In genomic region chr11:79078999-79079398, GRCh38 we compare ENCODE assay signal across 16 cellular contexts.
DNase-seq lines count a peak whose midpoint lies in the region; ATAC-seq and TF ChIP-seq lines count a peak whose summit lies in the region.
"Had no signal": no experiment of that assay in that cellular context is flagged by ENCODE, and none has a peak within 500 bp of the region (broad histone marks: within the 10 kb centered on the region; RNA-seq: fewer than 3 reads in every experiment).

No MANE protein-coding gene starts in this region.

- no peaks in the 10 kb centered on the region for H3K9me2 ChIP-seq in GM23248 (ENCODE audit: insufficient read depth)

- no peak for ATAC-seq in GM21390 (IDR thresholded peaks at IDR 0.05; ENCODE audit: unreplicated experiment)
- ATAC-seq: activated CD8-positive, alpha-beta memory T cell treated with anti-CD3 and anti-CD28 coated beads, Interleukin-2, amount 10 ng/mL, durations not matched to agents 7 days and 5 days; Panc1 had no signal

- H3K9ac ChIP-seq in trophoblast cell (ENCODE audit: low read length) = no peak overlapping the region
- no peak overlapping the region for H3K9ac ChIP-seq in GM23248
- H3K9ac ChIP-seq: KMS-11 had no signal

- H3K4me1 ChIP-seq in trophoblast cell (ENCODE audit: control insufficient read depth in 1 of 2, insufficient read depth in 2 of 2, low read length in 2 of 2) (peaks cover 21 to 51% of the 10 kb centered on the region in 2 experiments), GM23248 (ENCODE audit: insufficient read depth) (no peaks in the 10 kb centered on the region), A673 (ENCODE audit: insufficient read depth, low read length, poor library complexity, severe bottlenecking) (no peaks in the 10 kb centered on the region)

- H3K9me3 ChIP-seq in trophoblast cell (ENCODE audit: insufficient read depth, low read depth, low read length) = no peaks in the 10 kb centered on the region
- H3K9me3 ChIP-seq in GM23248 (ENCODE audit: low read depth) = no peaks in the 10 kb centered on the region
- H3K9me3 ChIP-seq in A673 (ENCODE audit: low read depth, low read length, poor library complexity, severe bottlenecking) = no peaks in the 10 kb centered on the region

- H3K4me1 Mint-ChIP-seq in chondrocyte (ENCODE audit: low read depth) = peaks cover 43% of the 10 kb centered on the region
- H3K4me1 Mint-ChIP-seq: activated CD8-positive, alpha-beta memory T cell treated with anti-CD3 and anti-CD28 coated beads, Interleukin-2, amount 10 ng/mL, durations not matched to agents 7 days and 5 days; T-cell had no signal

- peak overlapping the region; percentile 1 for H3K4ac ChIP-seq in trophoblast cell (ENCODE audit: low read depth, low read length)

- DNase-seq in DMS53 (lab: John Stamatoyannopoulos, UW) (peak; percentile 67), DMS53 treated with DMSO at 0.1 percent for 48 hours (lab: John Stamatoyannopoulos, UW; ENCODE audit: unreplicated experiment) (no peak), NCI-H446 treated with DMSO at 0.1 percent for 48 hours (lab: John Stamatoyannopoulos, UW) (peak; percentile 26), chondrocyte (ENCODE audit: low spot score) (no peak), trophoblast cell (no peak), GM23248 (no peak), A673 (ENCODE audit: low spot score) (no peak)
- DNase-seq: activated CD8-positive, alpha-beta memory T cell treated with anti-CD3 and anti-CD28 coated beads, Interleukin-2, amount 10 ng/mL, durations not matched to agents 7 days and 5 days; activated gamma-delta T cell; head of caudate nucleus; kidney; T-cell had no signal

- CTCF ChIA-PET in A673 (lab: Charles Lee) = interaction anchor here (1.1 kb wide), 1 partner anchor 21 kb away, joined by 4 read pairs; no protein-coding TSS in a partner anchor

- H3K4me2 ChIP-seq in trophoblast cell (ENCODE audit: low read length) (no peak overlapping the region), GM23248 (ENCODE audit: unreplicated experiment) (no peak overlapping the region)
- H3K4me2 ChIP-seq: KMS-11 had no signal

- WGBS in trophoblast cell (ENCODE audit: extremely low coverage, insufficient coverage, insufficient read length) = no CpG with 5 or more reads among the region's 7 CpGs
- 78 to 82% methylated on average over 7 of the region's 7 CpGs for WGBS in GM23248 (ENCODE audit: low coverage in 1 of 2, low lambda C conversion rate in 2 of 2, missing lambda C conversion rate in 2 of 2), 2 experiments

- peak overlapping the region; percentile 3 for H3K14ac ChIP-seq in trophoblast cell (ENCODE audit: low read length)

- H3K4me3 ChIP-seq in trophoblast cell (ENCODE audit: low read depth, low read length) (no peak overlapping the region), GM23248 (no peak overlapping the region), A673 (ENCODE audit: low read depth, low read length, poor library complexity, severe bottlenecking) (no peak overlapping the region)

- H3K4me3 Mint-ChIP-seq in chondrocyte (ENCODE audit: unreplicated experiment) = no peak overlapping the region
- H3K4me3 Mint-ChIP-seq: activated CD8-positive, alpha-beta memory T cell treated with anti-CD3 and anti-CD28 coated beads, Interleukin-2, amount 10 ng/mL, durations not matched to agents 7 days and 5 days; T-cell had no signal

- peak overlapping the region; percentile 9 for H2BK12ac ChIP-seq in trophoblast cell (ENCODE audit: low read length)

- no TSS peak for BruUV-seq in A673 (replicated peaks; lab: Mats Ljungman, UMichigan)

- peaks cover 10% of the 10 kb centered on the region for H3K79me2 ChIP-seq in trophoblast cell (ENCODE audit: control insufficient read depth, insufficient read depth, low read length, poor library complexity)
- no peaks in the 10 kb centered on the region for H3K79me2 ChIP-seq in GM23248 (ENCODE audit: insufficient read depth)

- H4K20me1 ChIP-seq in GM23248 (ENCODE audit: insufficient read depth) = no peaks in the 10 kb centered on the region

- H2BK5ac ChIP-seq in trophoblast cell (ENCODE audit: low read depth, low read length, poor library complexity) = peak overlapping the region; percentile 7

- no peak overlapping the region for H3K23ac ChIP-seq in trophoblast cell (ENCODE audit: low read length)

- H3K27me3 Mint-ChIP-seq in chondrocyte (ENCODE audit: low read depth) = no peaks in the 10 kb centered on the region
- H3K27me3 Mint-ChIP-seq: activated CD8-positive, alpha-beta memory T cell treated with anti-CD3 and anti-CD28 coated beads, Interleukin-2, amount 10 ng/mL, durations not matched to agents 7 days and 5 days; T-cell had no signal

- peak overlapping the region; percentile 40 for H2AK5ac ChIP-seq in trophoblast cell (ENCODE audit: low read length)

- H3K9me3 Mint-ChIP-seq in chondrocyte (ENCODE audit: low read depth) = no peaks in the 10 kb centered on the region
- H3K9me3 Mint-ChIP-seq: T-cell had no signal

- peak overlapping the region; percentile 57 for H4K8ac ChIP-seq in trophoblast cell (ENCODE audit: low read depth, low read length)

- no peak overlapping the region for H4K12ac ChIP-seq in trophoblast cell (ENCODE audit: low read depth, low read length)

- intact Hi-C loops in A673 (cut with micrococcal nuclease; ENCODE audit: unreplicated experiment) = no loop called here

- POLR2A ChIA-PET in A673 (lab: Charles Lee; ENCODE audit: low non-redundant PET) = no interaction called here

- in situ Hi-C loops in GM23248 (cut with MboI) = no loop called here

- H3K36me3 ChIP-seq in trophoblast cell (ENCODE audit: control insufficient read depth in 1 of 2, insufficient read depth in 2 of 2, low read length in 2 of 2) = peaks cover 2% of the 10 kb centered on the region in 2 experiments
- H3K36me3 ChIP-seq in GM23248 (ENCODE audit: low read depth) = no peaks in the 10 kb centered on the region
- H3K36me3 ChIP-seq in A673 (ENCODE audit: insufficient read depth, low read length, poor library complexity, severe bottlenecking) = no peaks in the 10 kb centered on the region

- no peaks in the 10 kb centered on the region for H3F3A ChIP-seq in GM23248 (ENCODE audit: insufficient read depth)

- H2AFZ ChIP-seq in trophoblast cell (ENCODE audit: insufficient read depth, low read length, poor library complexity) (no peak overlapping the region), GM23248 (no peak overlapping the region)

- peak overlapping the region; percentile 40 for H3K18ac ChIP-seq in trophoblast cell (ENCODE audit: low read length)

- H2BK120ac ChIP-seq in trophoblast cell (ENCODE audit: insufficient read depth, low read length, poor library complexity) = peak overlapping the region; percentile 7

- TF ChIP-seq CTCF in chondrocyte (IDR thresholded peaks at IDR 0.05) (no peak), A673 (conservative IDR thresholded peaks at IDR 0.05; ENCODE audit: low read depth, low read length) (no peak)

- no peaks in the 10 kb centered on the region for H3K27me3 ChIP-seq in trophoblast cell (ENCODE audit: insufficient read depth, low read length)
- H3K27me3 ChIP-seq in GM23248 (replicated peaks; ENCODE audit: insufficient read depth) = no peaks in the 10 kb centered on the region
- no peaks in the 10 kb centered on the region for H3K27me3 ChIP-seq in A673 (replicated peaks; ENCODE audit: insufficient read depth, low read depth, low read length, poor library complexity)

- peaks cover 24% of the 10 kb centered on the region for H3K79me1 ChIP-seq in trophoblast cell (ENCODE audit: low read length)

- no peaks in the 10 kb centered on the region for H3K36me3 Mint-ChIP-seq in chondrocyte (ENCODE audit: low read depth)
- H3K36me3 Mint-ChIP-seq: activated CD8-positive, alpha-beta memory T cell treated with anti-CD3 and anti-CD28 coated beads, Interleukin-2, amount 10 ng/mL, durations not matched to agents 7 days and 5 days; T-cell had no signal

- peak overlapping the region; percentile 56 for H4K91ac ChIP-seq in trophoblast cell (ENCODE audit: low read depth, low read length)

- peak overlapping the region; percentile 51 for H3K27ac Mint-ChIP-seq in chondrocyte (ENCODE audit: unreplicated experiment)
- H3K27ac Mint-ChIP-seq: activated CD8-positive, alpha-beta memory T cell treated with anti-CD3 and anti-CD28 coated beads, Interleukin-2, amount 10 ng/mL, durations not matched to agents 7 days and 5 days; T-cell had no signal

- H3K27ac ChIP-seq in trophoblast cell (ENCODE audit: low read depth, low read length) = peak overlapping the region; percentile 48
- H3K27ac ChIP-seq in GM23248 = no peak overlapping the region
- H3K27ac ChIP-seq in A673 (ENCODE audit: low read depth, low read length, poor library complexity, severe bottlenecking) = no peak overlapping the region
- H3K27ac ChIP-seq: 22Rv1, KMS-11 had no signal

Comparison
In these comparisons a context has a peak if more than half of its experiments do, and no peak if none do; other contexts are left out.
1. DNase-seq: peak in DMS53 (single experiment) and NCI-H446 treated with DMSO at 0.1 percent for 48 hours (single experiment); none in DMS53 treated with DMSO at 0.1 percent for 48 hours (single experiment), chondrocyte (single experiment), trophoblast cell (0 of 2), GM23248 (single experiment) and A673 (single experiment).